In genomic region chr1:152685823-152686222, GRCh38 we compare ENCODE assay signal across 15 cellular contexts. TPM values are rescaled to one million over a fixed set of nuclear protein-coding genes. Genes with fewer than 3 reads are reported as not detected.
"Had no signal": no experiment of that assay in that cellular context is flagged by ENCODE, and none has a peak within 500 bp of the region (broad histone marks: within the 10 kb centered on the region; RNA-seq: fewer than 3 reads in every experiment).

Gene LCE2B, plus strand, starts transcription at chr1:152686123. Its CDS starts 721 bp downstream, at chr1:152686844.

RNA-seq across cellular contexts. Expression of gene LCE2B, which starts in this region (rescaled TPM):
- total RNA-seq: activated B cell treated with CpG ODN at 0.5 μM for 24 hours; activated CD4-positive, alpha-beta memory T cell treated with anti-CD3 and anti-CD28 coated beads for 36 hours; activated CD4-positive, alpha-beta memory T cell treated with anti-CD3 and anti-CD28 coated beads, Interleukin-2, amount 10 ng/mL, durations not matched to agents 7 days and 5 days; activated CD4-positive, alpha-beta T cell treated with anti-CD3 and anti-CD28 coated beads for 36 hours; activated CD4-positive, alpha-beta T cell treated with anti-CD3 and anti-CD28 coated beads, Interleukin-2, amount 10 ng/mL, durations not matched to agents 24 days and 14 days; activated CD4-positive, alpha-beta T cell treated with anti-CD3 and anti-CD28 coated beads, Interleukin-2, amount 10 ng/mL, durations not matched to agents 7 days and 5 days; activated CD8-positive, alpha-beta memory T cell treated with anti-CD3 and anti-CD28 coated beads for 36 hours; activated CD8-positive, alpha-beta memory T cell treated with anti-CD3 and anti-CD28 coated beads, Interleukin-2, amount 10 ng/mL, durations not matched to agents 7 days and 5 days; activated CD8-positive, alpha-beta T cell treated with anti-CD3 and anti-CD28 coated beads for 36 hours; activated CD8-positive, alpha-beta T cell treated with anti-CD3 and anti-CD28 coated beads, Interleukin-2, amount 10 ng/mL, durations not matched to agents 7 days and 5 days; T-cell; T-helper 1 cell treated with Interleukin-12 subunit alpha and Interleukin-12 subunit beta and Interleukin-4 antibody, amounts not matched to agents 30 ng/mL and 1 ng/mL, for 36 hours; T-helper 17 cell; T-helper 2 cell treated with Interferon-gamma antibody and Interleukin-4, amounts not matched to agents 100 ng/mL and 5 ng/mL, for 36 hours; WTC11 had no signal
